ENCODE assay signal across 20 cellular contexts in genomic region chrX:107773206-107773605, GRCh38. TPM values are rescaled to one million over a fixed set of nuclear protein-coding genes. Genes with fewer than 3 reads are reported as not detected.
DNase-seq lines count a peak whose midpoint lies in the region; ATAC-seq and TF ChIP-seq lines count a peak whose summit lies in the region.
"Had no signal": no experiment of that assay in that cellular context is flagged by ENCODE, and none has a peak within 500 bp of the region (broad histone marks: within the 10 kb centered on the region; RNA-seq: fewer than 3 reads in every experiment).

No MANE protein-coding gene starts in this region.

- DNase-seq in heart right ventricle (no peak), right atrium auricular region (ENCODE audit: low spot score) (no peak), coronary artery (ENCODE audit: low spot score) (no peak), mesenteric fat pad (ENCODE audit: low spot score) (peak; percentile 43), upper lobe of left lung (no peak), RPMI8226 (no peak), COLO829 (ENCODE audit: low spot score) (no peak)
- DNase-seq: activated CD4-positive, alpha-beta T cell treated with anti-CD3 and anti-CD28 coated beads for 4 hours; activated naive CD4-positive, alpha-beta T cell treated with anti-CD3 and anti-CD28 coated beads, Interleukin-2, amount 50 U/mL, for 16 hours; brain microvascular endothelial cell; COR-L47; naive B cell; NCI-H1436; NCI-H446 treated with DMSO at 0.1 percent for 48 hours; OCI-M1; stimulated activated CD4-positive, alpha-beta T cell treated with anti-CD3 and anti-CD28 coated beads, Interleukin-15, amount 100 ng/mL, for 24 hours had no signal

- H3K4me3 ChIP-seq in heart right ventricle (peak overlapping the region in 7 of 10 donors; percentile 58 to 69 (median 67)), right atrium auricular region (peak overlapping the region in 1 of 2 donors; percentile 56), coronary artery (peak overlapping the region; percentile 69), upper lobe of left lung (peak overlapping the region in 3 of 4 donors; percentile 45 to 64 (median 55))
- H3K4me3 ChIP-seq: lung, SK-N-MC had no signal

- H3K27me3 ChIP-seq in heart right ventricle (peaks cover 0 to 63% (median 0%) of the 10 kb centered on the region in 7 donors), right atrium auricular region (no peaks in the 10 kb centered on the region), upper lobe of left lung (peaks cover 0 to 4% (median 0%) of the 10 kb centered on the region in 4 donors)
- H3K27me3 ChIP-seq: brain microvascular endothelial cell had no signal

- no peak for TF ChIP-seq CTCF in heart right ventricle (IDR thresholded peaks at IDR 0.05)
- TF ChIP-seq CTCF in right atrium auricular region (IDR thresholded peaks at IDR 0.05), result no peak
- no peak for TF ChIP-seq CTCF in coronary artery (IDR thresholded peaks at IDR 0.05)
- no peak for TF ChIP-seq CTCF in upper lobe of left lung (IDR thresholded peaks at IDR 0.05)

- 58 to 77% methylated on average over 8 of the region's 8 CpGs for WGBS in heart right ventricle, 2 donors
- 53 to 60% methylated on average over 8 of the region's 8 CpGs for WGBS in upper lobe of left lung, 2 donors

- H3K4me1 ChIP-seq in heart right ventricle (peaks cover 0 to 26% (median 7%) of the 10 kb centered on the region in 9 donors), right atrium auricular region (peaks cover 0 to 12% of the 10 kb centered on the region in 2 donors), upper lobe of left lung (peaks cover 0 to 9% (median 3%) of the 10 kb centered on the region in 4 donors)

- no peak for TF ChIP-seq EP300 in upper lobe of left lung (IDR thresholded peaks at IDR 0.05)

- intact Hi-C loops in heart right ventricle (cut with DNase I), result loop anchor here in 5 of 10 donors (5.0 to 10.0 kb wide), 6 partner anchors 36 to 122 kb away; no protein-coding TSS in a partner anchor

- ATAC-seq in heart right ventricle, result no peak
- ATAC-seq in upper lobe of left lung (ENCODE audit: low FRiP score in 2 of 2), result no peak
- ATAC-seq in GM21619 (IDR thresholded peaks at IDR 0.05; ENCODE audit: unreplicated experiment), result no peak

- H3K36me3 ChIP-seq in heart right ventricle (no peaks in the 10 kb centered on the region), right atrium auricular region (no peaks in the 10 kb centered on the region), upper lobe of left lung (no peaks in the 10 kb centered on the region)
- H3K36me3 ChIP-seq: brain microvascular endothelial cell had no signal

- peak overlapping the region in 1 of 10 donors; percentile 89 for H3K27ac ChIP-seq in heart right ventricle
- peak overlapping the region in 1 of 2 donors; percentile 78 for H3K27ac ChIP-seq in right atrium auricular region
- no peak overlapping the region for H3K27ac ChIP-seq in coronary artery
- H3K27ac ChIP-seq in upper lobe of left lung, result no peak overlapping the region
- H3K27ac ChIP-seq: brain microvascular endothelial cell, SK-N-MC had no signal

- H3K9me3 ChIP-seq in heart right ventricle, result no peaks in the 10 kb centered on the region
- no peaks in the 10 kb centered on the region for H3K9me3 ChIP-seq in right atrium auricular region
- no peaks in the 10 kb centered on the region for H3K9me3 ChIP-seq in upper lobe of left lung

- no peak for TF ChIP-seq POLR2A in upper lobe of left lung (IDR thresholded peaks at IDR 0.05)

RNA-seq across cellular contexts. Expression of gene TSC22D3, which starts 2.4 kb away (rescaled TPM):
- total RNA-seq in heart right ventricle (10 to 100 TPM; 26.3 to 88.2 (median 36.0) TPM), right atrium auricular region (100 to 1,000 TPM; 184 to 193 TPM), mesenteric fat pad (289 TPM), upper lobe of left lung (1,000 to 10,000 TPM in 1 of 6 donors, 100 to 1,000 TPM in 5; 309 to 1,061 (median 406) TPM)
- polyA plus RNA-seq in heart right ventricle, result 100 to 1,000 TPM in 1 of 2 donors, 10 to 100 TPM in 1; 70.7 to 153 TPM

RNA-seq across cellular contexts. Expression of gene NCBP2L, which starts 4.3 kb away (rescaled TPM):
- under 1 TPM in 1 of 10 donors, not detected in 9; 0.45 TPM for total RNA-seq in heart right ventricle
- polyA plus RNA-seq in heart right ventricle, result under 1 TPM in 1 of 2 donors, not detected in 1; 0.01 TPM
- total RNA-seq in right atrium auricular region, result not detected
- not detected for total RNA-seq in mesenteric fat pad
- total RNA-seq in upper lobe of left lung, result 1 to 10 TPM in 1 of 6 donors, under 1 TPM in 2, not detected in 3; 0.13 to 2.0 (median 0.33) TPM
- total RNA-seq: progenitor cell of endocrine pancreas had no signal

RNA-seq across cellular contexts. Expression of gene MID2, which starts 52.5 kb away (rescaled TPM):
- total RNA-seq in heart right ventricle, result 10 to 100 TPM in 1 of 10 donors, 1 to 10 TPM in 9; 2.5 to 10.7 (median 5.1) TPM
- 1 to 10 TPM in 1 of 2 donors, under 1 TPM in 1; 0.51 to 2.0 TPM for polyA plus RNA-seq in heart right ventricle
- 10 to 100 TPM in 1 of 2 donors, 1 to 10 TPM in 1; 4.8 to 10.8 TPM for total RNA-seq in right atrium auricular region
- 23.4 TPM for total RNA-seq in mesenteric fat pad
- 10 to 100 TPM; 12.7 to 21.2 (median 17.1) TPM for total RNA-seq in upper lobe of left lung
